Comparison of ENCODE assay signal across 8 cellular contexts in the genomic region with DNA sequence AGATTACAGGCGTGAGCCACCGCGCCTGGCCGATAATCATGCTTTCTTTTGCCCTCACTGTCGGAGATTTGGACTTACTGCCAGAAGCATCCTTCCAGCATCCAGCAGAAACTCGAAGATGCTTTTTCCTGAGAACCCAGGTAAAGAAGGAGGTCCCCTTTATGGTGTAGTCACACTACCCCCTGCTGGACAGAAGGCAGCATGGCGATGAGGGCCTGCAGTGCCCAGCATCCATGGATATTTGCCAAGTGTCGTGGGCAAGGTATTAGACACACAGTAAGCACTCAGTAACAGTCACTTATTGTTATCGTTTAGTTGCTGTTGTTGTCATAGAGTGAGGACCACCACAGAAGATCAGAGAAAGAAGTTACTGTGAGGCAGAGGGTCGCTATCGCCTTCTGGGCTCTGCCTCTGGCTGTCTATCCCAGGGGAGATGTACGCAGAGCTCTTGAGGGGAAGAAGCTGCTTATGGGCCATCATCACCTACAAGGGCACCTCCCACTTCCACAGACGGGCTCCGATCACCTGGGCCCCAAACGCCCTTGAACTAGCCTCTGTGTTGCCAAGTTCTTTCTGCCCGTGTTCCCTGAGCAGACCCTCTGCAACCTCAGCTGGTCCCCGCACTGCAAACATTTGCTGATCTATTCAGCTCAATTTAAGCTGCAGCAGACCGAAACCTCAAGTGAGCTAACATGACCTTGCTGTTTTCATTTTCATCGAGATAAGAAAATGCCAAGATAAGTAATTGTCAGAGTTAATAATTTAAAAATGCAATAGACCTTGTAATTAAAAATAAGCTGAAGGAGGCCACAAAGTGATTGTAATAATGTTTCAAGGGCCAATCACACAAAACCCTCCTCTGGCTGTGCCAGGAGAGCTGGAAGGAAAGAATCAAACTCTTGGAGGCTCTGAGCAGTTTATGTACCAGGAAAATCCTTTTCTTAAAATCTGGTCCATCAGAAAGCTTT. TPM values are rescaled to one million over a fixed set of nuclear protein-coding genes. Genes with fewer than 3 reads are reported as not detected.
A peak's percentile ranks its signal among the peaks of the same experiment; 100 is the strongest.
DNase-seq lines count a peak whose midpoint lies in the region; ATAC-seq, FAIRE-seq and TF ChIP-seq lines count a peak whose summit lies in the region.

No MANE protein-coding gene starts in this region.

- intact Hi-C loops in activated CD4-positive, alpha-beta T cell treated with anti-CD3 and anti-CD28 coated beads, Interleukin-2, amount 10 ng/mL, durations not matched to agents 24 days and 14 days (cut with micrococcal nuclease), result loop anchor here (1.0 to 2.0 kb wide), 4 partner anchors 190 to 832 kb away; no protein-coding TSS in a partner anchor

- TF ChIP-seq CTCF in neural crest cell (conservative IDR thresholded peaks at IDR 0.05), result peak; percentile 77

- FAIRE-seq in GM12892 (lab: Jason Lieb, UNC), result peak; percentile 89

- H3K9me3 Mint-ChIP-seq in activated CD4-positive, alpha-beta T cell treated with anti-CD3 and anti-CD28 coated beads, Interleukin-2, amount 10 ng/mL, durations not matched to agents 24 days and 14 days, result no peaks in the 10 kb centered on the region
- H3K9me3 Mint-ChIP-seq in neural crest cell, result no peaks in the 10 kb centered on the region

- no peak overlapping the region for H3K4me3 Mint-ChIP-seq in activated CD4-positive, alpha-beta T cell treated with anti-CD3 and anti-CD28 coated beads, Interleukin-2, amount 10 ng/mL, durations not matched to agents 24 days and 14 days
- no peak overlapping the region for H3K4me3 Mint-ChIP-seq in neural crest cell

- peaks cover 8% of the 10 kb centered on the region for H3K4me1 Mint-ChIP-seq in activated CD4-positive, alpha-beta T cell treated with anti-CD3 and anti-CD28 coated beads, Interleukin-2, amount 10 ng/mL, durations not matched to agents 24 days and 14 days
- no peaks in the 10 kb centered on the region for H3K4me1 Mint-ChIP-seq in neural crest cell

- no peak for TF ChIP-seq POLR2A in GM12892 (IDR thresholded peaks at IDR 0.05; ENCODE audit: low read depth, low read length)

- H3K27me3 Mint-ChIP-seq in activated CD4-positive, alpha-beta T cell treated with anti-CD3 and anti-CD28 coated beads, Interleukin-2, amount 10 ng/mL, durations not matched to agents 24 days and 14 days, result peaks cover 2% of the 10 kb centered on the region
- H3K27me3 Mint-ChIP-seq in neural crest cell (ENCODE audit: low read depth), result no peaks in the 10 kb centered on the region

- no peak for ATAC-seq in HG03139 (IDR thresholded peaks at IDR 0.05; ENCODE audit: unreplicated experiment)

- H3K36me3 Mint-ChIP-seq in activated CD4-positive, alpha-beta T cell treated with anti-CD3 and anti-CD28 coated beads, Interleukin-2, amount 10 ng/mL, durations not matched to agents 24 days and 14 days (ENCODE audit: low read depth), result no peaks in the 10 kb centered on the region
- no peaks in the 10 kb centered on the region for H3K36me3 Mint-ChIP-seq in neural crest cell (ENCODE audit: low read depth)

- no peak overlapping the region for H3K27ac Mint-ChIP-seq in activated CD4-positive, alpha-beta T cell treated with anti-CD3 and anti-CD28 coated beads, Interleukin-2, amount 10 ng/mL, durations not matched to agents 24 days and 14 days
- H3K27ac Mint-ChIP-seq in neural crest cell (ENCODE audit: unreplicated experiment), result no peak overlapping the region

- DNase-seq in AG08395 (ENCODE audit: low spot score) (peak; percentile 49), GM12892 (ENCODE audit: insufficient read length) (no peak), NCI-H146 (lab: John Stamatoyannopoulos, UW) (peak; percentile 62), fibroblast of peridontal ligament (ENCODE audit: extremely low read depth) (peak; percentile 26), neural crest cell (ENCODE audit: low read depth, low spot score) (peak; percentile 51), putamen (ENCODE audit: low spot score) (no peak)
- DNase-seq in activated CD4-positive, alpha-beta T cell treated with anti-CD3 and anti-CD28 coated beads, Interleukin-2, amount 10 ng/mL, durations not matched to agents 24 days and 14 days, result peak; percentile 80

RNA-seq across cellular contexts. Expression of gene C5orf15, which starts 23.9 kb away (rescaled TPM):
- 42.4 TPM for polyA plus RNA-seq in GM12892 (2012; ENCODE audit: missing spikeins)
- total RNA-seq in activated CD4-positive, alpha-beta T cell treated with anti-CD3 and anti-CD28 coated beads, Interleukin-2, amount 10 ng/mL, durations not matched to agents 24 days and 14 days, result 41.4 and 45.0 TPM in 2 replicates
- 38.4 and 39.4 TPM in 2 replicates for total RNA-seq in neural crest cell

Comparison
In these comparisons a context has a peak if more than half of its experiments do, and no peak if none do; other contexts are left out.
1. DNase-seq: peak in AG08395 (single experiment), NCI-H146 (single experiment), activated CD4-positive, alpha-beta T cell treated with anti-CD3 and anti-CD28 coated beads, Interleukin-2, amount 10 ng/mL, durations not matched to agents 24 days and 14 days (single experiment), fibroblast of peridontal ligament (single experiment) and neural crest cell (single experiment); none in GM12892 (single experiment) and putamen (single experiment).